Comparison of ENCODE assay signal across 1 cellular context in the genomic region with DNA sequence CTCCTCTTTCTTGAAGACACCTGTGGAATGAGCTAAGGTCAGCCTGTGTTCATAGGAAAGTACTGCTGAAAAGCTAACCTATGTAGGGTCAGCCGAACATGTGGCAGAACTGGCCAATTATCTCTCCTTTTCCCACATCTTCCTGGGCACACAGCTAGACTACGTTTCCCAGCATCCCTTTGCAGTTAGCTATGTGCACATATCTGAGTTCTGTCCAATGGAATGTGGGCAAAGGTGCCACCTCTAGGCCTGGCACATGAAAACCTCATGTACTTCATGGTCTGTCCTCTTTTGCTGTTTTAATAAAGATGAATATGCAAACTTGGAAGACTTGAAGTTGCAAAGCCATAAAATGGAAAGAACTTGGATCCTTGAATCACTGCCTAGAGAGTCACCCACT.
TF ChIP-seq lines count a peak whose summit lies in the region.

No MANE protein-coding gene starts in this region.

TF ChIP-seq in HCT116, 20 proteins besides CTCF, POLR2A, EP300 and RAD21 (continued from another document):
- TF ChIP-seq SRF (IDR thresholded peaks at IDR 0.05; ENCODE audit: low read depth) (0 out of 2 replicates have a peak, but pooled peaks have one; percentile 29), YY1 (IDR thresholded peaks at IDR 0.05; ENCODE audit: extremely low read depth, insufficient replicate concordance, low read depth, low read length) (no peak), POLR2AphosphoS5 (IDR thresholded peaks at IDR 0.05; ENCODE audit: low read depth, low read length) (no peak), SIN3A (IDR thresholded peaks at IDR 0.05; ENCODE audit: low read depth) (no peak), ELF1 (IDR thresholded peaks at IDR 0.05; ENCODE audit: borderline replicate concordance, low read depth) (0 out of 2 replicates have a peak, but pooled peaks have one; percentile 31), CBX3 (IDR thresholded peaks at IDR 0.05; ENCODE audit: low read depth) (no peak; the same call in 1 of the 2 replicates), CEBPB (IDR thresholded peaks at IDR 0.05; ENCODE audit: low read depth) (no peak; the same call in 1 of the 2 replicates), JUND (IDR thresholded peaks at IDR 0.05) (no peak), EZH2 (IDR thresholded peaks at IDR 0.05) (no peak), TCF7L2 (IDR thresholded peaks at IDR 0.05; ENCODE audit: borderline replicate concordance, extremely low read depth, insufficient read depth, insufficient read length) (no peak), EZH2phosphoT487 (IDR thresholded peaks at IDR 0.05; ENCODE audit: borderline replicate concordance) (no peak), FOSL1 (IDR thresholded peaks at IDR 0.05; ENCODE audit: low read depth) (no peak), EGR1 (IDR thresholded peaks at IDR 0.05; ENCODE audit: low read depth) (no peak)
- TF ChIP-seq, protein P1, sequence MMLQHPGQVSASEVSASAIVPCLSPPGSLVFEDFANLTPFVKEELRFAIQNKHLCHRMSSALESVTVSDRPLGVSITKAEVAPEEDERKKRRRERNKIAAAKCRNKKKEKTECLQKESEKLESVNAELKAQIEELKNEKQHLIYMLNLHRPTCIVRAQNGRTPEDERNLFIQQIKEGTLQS (IDR thresholded peaks at IDR 0.05) = no peak
- TF ChIP-seq, protein P2, sequence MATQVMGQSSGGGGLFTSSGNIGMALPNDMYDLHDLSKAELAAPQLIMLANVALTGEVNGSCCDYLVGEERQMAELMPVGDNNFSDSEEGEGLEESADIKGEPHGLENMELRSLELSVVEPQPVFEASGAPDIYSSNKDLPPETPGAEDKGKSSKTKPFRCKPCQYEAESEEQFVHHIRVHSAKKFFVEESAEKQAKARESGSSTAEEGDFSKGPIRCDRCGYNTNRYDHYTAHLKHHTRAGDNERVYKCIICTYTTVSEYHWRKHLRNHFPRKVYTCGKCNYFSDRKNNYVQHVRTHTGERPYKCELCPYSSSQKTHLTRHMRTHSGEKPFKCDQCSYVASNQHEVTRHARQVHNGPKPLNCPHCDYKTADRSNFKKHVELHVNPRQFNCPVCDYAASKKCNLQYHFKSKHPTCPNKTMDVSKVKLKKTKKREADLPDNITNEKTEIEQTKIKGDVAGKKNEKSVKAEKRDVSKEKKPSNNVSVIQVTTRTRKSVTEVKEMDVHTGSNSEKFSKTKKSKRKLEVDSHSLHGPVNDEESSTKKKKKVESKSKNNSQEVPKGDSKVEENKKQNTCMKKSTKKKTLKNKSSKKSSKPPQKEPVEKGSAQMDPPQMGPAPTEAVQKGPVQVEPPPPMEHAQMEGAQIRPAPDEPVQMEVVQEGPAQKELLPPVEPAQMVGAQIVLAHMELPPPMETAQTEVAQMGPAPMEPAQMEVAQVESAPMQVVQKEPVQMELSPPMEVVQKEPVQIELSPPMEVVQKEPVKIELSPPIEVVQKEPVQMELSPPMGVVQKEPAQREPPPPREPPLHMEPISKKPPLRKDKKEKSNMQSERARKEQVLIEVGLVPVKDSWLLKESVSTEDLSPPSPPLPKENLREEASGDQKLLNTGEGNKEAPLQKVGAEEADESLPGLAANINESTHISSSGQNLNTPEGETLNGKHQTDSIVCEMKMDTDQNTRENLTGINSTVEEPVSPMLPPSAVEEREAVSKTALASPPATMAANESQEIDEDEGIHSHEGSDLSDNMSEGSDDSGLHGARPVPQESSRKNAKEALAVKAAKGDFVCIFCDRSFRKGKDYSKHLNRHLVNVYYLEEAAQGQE (IDR thresholded peaks at IDR 0.05; ENCODE audit: low read depth) = no peak
- TF ChIP-seq, protein P3, sequence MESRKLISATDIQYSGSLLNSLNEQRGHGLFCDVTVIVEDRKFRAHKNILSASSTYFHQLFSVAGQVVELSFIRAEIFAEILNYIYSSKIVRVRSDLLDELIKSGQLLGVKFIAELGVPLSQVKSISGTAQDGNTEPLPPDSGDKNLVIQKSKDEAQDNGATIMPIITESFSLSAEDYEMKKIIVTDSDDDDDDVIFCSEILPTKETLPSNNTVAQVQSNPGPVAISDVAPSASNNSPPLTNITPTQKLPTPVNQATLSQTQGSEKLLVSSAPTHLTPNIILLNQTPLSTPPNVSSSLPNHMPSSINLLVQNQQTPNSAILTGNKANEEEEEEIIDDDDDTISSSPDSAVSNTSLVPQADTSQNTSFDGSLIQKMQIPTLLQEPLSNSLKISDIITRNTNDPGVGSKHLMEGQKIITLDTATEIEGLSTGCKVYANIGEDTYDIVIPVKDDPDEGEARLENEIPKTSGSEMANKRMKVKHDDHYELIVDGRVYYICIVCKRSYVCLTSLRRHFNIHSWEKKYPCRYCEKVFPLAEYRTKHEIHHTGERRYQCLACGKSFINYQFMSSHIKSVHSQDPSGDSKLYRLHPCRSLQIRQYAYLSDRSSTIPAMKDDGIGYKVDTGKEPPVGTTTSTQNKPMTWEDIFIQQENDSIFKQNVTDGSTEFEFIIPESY (IDR thresholded peaks at IDR 0.05; ENCODE audit: extremely low read depth, insufficient replicate concordance, low read length) = no peak
